8 cellular contexts compared by ENCODE assay signal in genomic region chr4:139555073-139555704, GRCh38. TPM values are rescaled to one million over a fixed set of nuclear protein-coding genes. Genes with fewer than 3 reads are reported as not detected.
DNase-seq lines count a peak whose midpoint lies in the region; ATAC-seq and TF ChIP-seq lines count a peak whose summit lies in the region.

No MANE protein-coding gene starts in this region.

- H3K36me3 ChIP-seq in iPS-15b (ENCODE audit: control insufficient read depth, insufficient read depth, low read length), result no peaks in the 10 kb centered on the region

- peaks cover 13% of the 10 kb centered on the region for H3K36me3 Mint-ChIP-seq in MCF 10A (ENCODE audit: insufficient read depth, unreplicated experiment)

- peak; percentile 46 for ATAC-seq in HG02885 (IDR thresholded peaks at IDR 0.05; ENCODE audit: poor library complexity, unreplicated experiment)
- ATAC-seq in sciatic nerve, result peak; percentile 87
- no peak for ATAC-seq in GM19467 (IDR thresholded peaks at IDR 0.05; ENCODE audit: unreplicated experiment)

- H3K4me1 Mint-ChIP-seq in MCF 10A (ENCODE audit: insufficient read depth, unreplicated experiment), result peaks cover 26% of the 10 kb centered on the region

- intact Hi-C loops in MCF 10A (cut with micrococcal nuclease) (loop anchor here (1.0 to 10.0 kb wide), 2 partner anchors 45 to 100 kb away; partner anchors contain the start of gene RAB33B), sciatic nerve (cut with DNase I) (loop anchor here (5.0 kb wide), 1 partner anchor 1922 kb away; no protein-coding TSS in a partner anchor)

- H3K27me3 ChIP-seq in iPS-15b (ENCODE audit: control insufficient read depth, insufficient read depth, low read length), result peaks cover 44% of the 10 kb centered on the region

- no peaks in the 10 kb centered on the region for H3K9me3 Mint-ChIP-seq in MCF 10A (ENCODE audit: unreplicated experiment)

- CTCF ChIA-PET in MCF 10A (lab: Yijun Ruan, JAX), result interaction anchor here (0.7 to 1.2 kb wide), 4 partner anchors 12 to 111 kb away, joined by 3 to 5 read pairs (median 3); no protein-coding TSS in a partner anchor

- POLR2A ChIA-PET in MCF 10A (lab: Yijun Ruan, JAX), result interaction anchor here (0.6 to 6.8 kb wide), 22 partner anchors 10 to 596 kb away, joined by 3 to 72 read pairs (median 6); partner anchors contain the start of genes ELF2, MGST2, NAA15 and NOCT

- peak overlapping the region; percentile 97 for H3K27ac ChIP-seq in VCaP

- DNase-seq in GM04504 (ENCODE audit: low read depth) (peak; percentile 85), NCI-H2171 (lab: John Stamatoyannopoulos, UW) (peak; percentile 64), MCF 10A (ENCODE audit: unreplicated experiment) (peak; percentile 89), sciatic nerve (ENCODE audit: low spot score) (peak; percentile 95)

- H3K4me3 Mint-ChIP-seq in MCF 10A (ENCODE audit: unreplicated experiment), result peak overlapping the region; percentile 82

- H3K4me3 ChIP-seq in iPS-15b (ENCODE audit: low read depth, low read length), result peak overlapping the region; percentile 89

- H3K27me3 Mint-ChIP-seq in MCF 10A (ENCODE audit: insufficient read depth, unreplicated experiment), result no peaks in the 10 kb centered on the region

- H3K4me1 ChIP-seq in iPS-15b (ENCODE audit: control insufficient read depth, insufficient read depth, low read length), result peaks cover 16% of the 10 kb centered on the region

- no peak for TF ChIP-seq CTCF in VCaP (conservative IDR thresholded peaks at IDR 0.05)
- TF ChIP-seq CTCF in MCF 10A (IDR thresholded peaks at IDR 0.05; ENCODE audit: unreplicated experiment), result no peak

- no peaks in the 10 kb centered on the region for H3K9me3 ChIP-seq in iPS-15b (ENCODE audit: control insufficient read depth, insufficient read depth, low read length)

- peak overlapping the region; percentile 27 for H3K9ac ChIP-seq in iPS-15b (ENCODE audit: low read depth, low read length)

- no TSS peak for BruUV-seq in MCF 10A (replicated peaks; lab: Mats Ljungman, UMichigan)

- peak overlapping the region; percentile 73 for H3K27ac Mint-ChIP-seq in MCF 10A (ENCODE audit: low read depth, unreplicated experiment)

RNA-seq across cellular contexts. Expression of gene SETD7, which starts 0.8 kb away (rescaled TPM):
- total RNA-seq in MCF 10A (2022), result 60.4 and 66.9 TPM in 2 replicates
- total RNA-seq in sciatic nerve, result 56.9 TPM
